In the genomic region with DNA sequence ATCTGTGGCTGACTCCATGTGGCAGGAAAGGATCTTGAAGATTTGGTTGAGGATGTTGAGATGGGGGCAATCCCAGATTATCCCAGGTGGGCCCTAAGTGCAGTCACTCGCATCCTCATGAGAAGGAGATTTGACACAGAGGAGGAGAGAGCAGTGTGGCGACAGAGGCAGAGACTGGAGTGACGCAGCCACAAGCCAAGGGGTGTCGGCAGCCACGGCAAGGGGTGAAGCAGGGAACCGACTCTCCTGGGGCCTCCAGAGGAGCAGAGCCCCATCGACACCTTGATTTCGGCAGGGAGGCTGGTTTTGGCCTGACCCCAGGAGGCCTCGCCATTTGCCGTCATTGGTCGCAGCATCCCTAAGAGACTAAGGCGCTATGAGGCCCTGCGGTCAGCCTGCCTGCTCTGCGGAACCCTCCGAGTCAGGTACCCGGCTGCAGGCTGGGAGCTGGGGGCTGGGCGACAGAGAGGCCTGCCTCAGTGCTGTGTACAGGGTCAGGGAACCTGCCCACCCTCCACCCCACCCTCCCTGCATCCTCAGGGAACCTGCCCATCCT, we compare ENCODE assay signal across 2 cellular contexts.
TF ChIP-seq lines count a peak whose summit lies in the region.

No MANE protein-coding gene starts in this region.

TF ChIP-seq in HCT116, 20 proteins besides CTCF, POLR2A, EP300 and RAD21:
- TF ChIP-seq CEBPB (IDR thresholded peaks at IDR 0.05; ENCODE audit: low read depth) (no peak), SIN3A (IDR thresholded peaks at IDR 0.05; ENCODE audit: low read depth) (no peak), FOSL1 (IDR thresholded peaks at IDR 0.05; ENCODE audit: low read depth) (no peak), POLR2AphosphoS5 (IDR thresholded peaks at IDR 0.05; ENCODE audit: low read depth, low read length) (no peak; the same call in 1 of the 2 replicates), ZFX (IDR thresholded peaks at IDR 0.05) (no peak), YY1 (IDR thresholded peaks at IDR 0.05; ENCODE audit: extremely low read depth, insufficient replicate concordance, low read depth, low read length) (no peak), EZH2 (IDR thresholded peaks at IDR 0.05) (no peak)

TF ChIP-seq in H1, 55 proteins besides CTCF, POLR2A, EP300 and RAD21:
- TF ChIP-seq SAP30 (IDR thresholded peaks at IDR 0.05; ENCODE audit: insufficient read depth, insufficient replicate concordance, low read length) (no peak), RNF2 (IDR thresholded peaks at IDR 0.05; ENCODE audit: borderline replicate concordance, low read depth, low read length, missing control alignments, poor library complexity, severe bottlenecking) (no peak), TCF12 (IDR thresholded peaks at IDR 0.05; ENCODE audit: low read depth, low read length) (no peak), TAF1 (IDR thresholded peaks at IDR 0.05; ENCODE audit: low read depth, low read length) (no peak), BRCA1 (IDR thresholded peaks at IDR 0.05; ENCODE audit: low read depth, low read length) (no peak), CBX5 (IDR thresholded peaks at IDR 0.05; ENCODE audit: low read depth, low read length) (no peak), CREB1 (IDR thresholded peaks at IDR 0.05) (no peak), NANOG (IDR thresholded peaks at IDR 0.05; ENCODE audit: insufficient read depth, low read depth, low read length, poor library complexity, severe bottlenecking) (no peak), SP1 (IDR thresholded peaks at IDR 0.05; ENCODE audit: low read depth, low read length) (no peak), TAF7 (optimal IDR thresholded peaks at IDR 0.05; ENCODE audit: borderline replicate concordance, low read depth, low read length) (no peak), POLR2AphosphoS5 (IDR thresholded peaks at IDR 0.05; ENCODE audit: low read depth, low read length) (no peak), HDAC2 (IDR thresholded peaks at IDR 0.05; ENCODE audit: borderline replicate concordance in 1 of 2, low read depth in 2 of 2, low read length in 2 of 2) (no peak), KDM1A (IDR thresholded peaks at IDR 0.05; ENCODE audit: borderline replicate concordance, low read length) (no peak), NRF1 (IDR thresholded peaks at IDR 0.05; ENCODE audit: low read depth, low read length) (no peak), CHD1 (IDR thresholded peaks at IDR 0.05; ENCODE audit: low read depth, low read length) (no peak), RFX5 (IDR thresholded peaks at IDR 0.05; ENCODE audit: borderline replicate concordance, low read depth, low read length) (no peak)
- TF ChIP-seq, protein P1, sequence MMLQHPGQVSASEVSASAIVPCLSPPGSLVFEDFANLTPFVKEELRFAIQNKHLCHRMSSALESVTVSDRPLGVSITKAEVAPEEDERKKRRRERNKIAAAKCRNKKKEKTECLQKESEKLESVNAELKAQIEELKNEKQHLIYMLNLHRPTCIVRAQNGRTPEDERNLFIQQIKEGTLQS (IDR thresholded peaks at IDR 0.05; ENCODE audit: insufficient read depth, low read depth, low read length) = no peak
TF ChIP-seq in H1: peak in this region for 0.
